In genomic region chr9:118652258-118652657, GRCh38 we compare ENCODE assay signal across 24 cellular contexts.
"Had no signal": no experiment of that assay in that cellular context is flagged by ENCODE, and none has a peak within 500 bp of the region (broad histone marks: within the 10 kb centered on the region; RNA-seq: fewer than 3 reads in every experiment).

No MANE protein-coding gene starts in this region.

- H3K4me1 Mint-ChIP-seq: activated CD4-positive, alpha-beta memory T cell treated with anti-CD3 and anti-CD28 coated beads, Interleukin-2, amount 10 ng/mL, durations not matched to agents 7 days and 5 days; activated T-helper 17 cell treated with anti-CD3 and anti-CD28 coated beads, Interleukin-2, amount 50 U/mL, for 72 hours; T-cell had no signal

- H3K36me3 Mint-ChIP-seq: activated naive CD8-positive, alpha-beta T cell; T-cell had no signal

- H3K4me3 ChIP-seq: K562, SK-N-MC had no signal

- DNase-seq: activated CD4-positive, alpha-beta memory T cell treated with anti-CD3 and anti-CD28 coated beads, Interleukin-2, amount 10 ng/mL, durations not matched to agents 7 days and 5 days; activated CD4-positive, alpha-beta T cell treated with anti-CD3 and anti-CD28 coated beads, Interleukin-2, amount 50 U/mL, for 1 hour; activated CD4-positive, CD25-positive, alpha-beta regulatory T cell; activated gamma-delta T cell; activated naive CD4-positive, alpha-beta T cell treated with anti-CD3 and anti-CD28 coated beads for 36 hours; activated T-cell treated with anti-CD3 and anti-CD28 coated beads for 4 hours; activated T-cell treated with anti-CD3 and anti-CD28 coated beads, Interleukin-2, amount 50 U/mL, for 48 hours; anterior cingulate cortex; central memory CD4-positive, alpha-beta T cell; Kasumi-1; NCI-H1092 treated with DMSO at 0.1 percent for 48 hours; NCI-H1417 treated with DMSO at 0.1 percent for 48 hours; NCI-H1694; NCI-H2029; NCI-H345; NCI-H510A; NCI-H69; T-cell; T-helper 2 cell had no signal

- H3K27ac Mint-ChIP-seq: activated CD4-positive, alpha-beta memory T cell treated with anti-CD3 and anti-CD28 coated beads, Interleukin-2, amount 10 ng/mL, durations not matched to agents 7 days and 5 days; activated naive CD4-positive, alpha-beta T cell treated with anti-CD3 and anti-CD28 coated beads for 36 hours; activated naive CD8-positive, alpha-beta T cell; activated T-helper 17 cell treated with anti-CD3 and anti-CD28 coated beads, Interleukin-2, amount 50 U/mL, for 72 hours; T-cell had no signal

- H3K4me3 Mint-ChIP-seq: activated CD4-positive, alpha-beta memory T cell treated with anti-CD3 and anti-CD28 coated beads, Interleukin-2, amount 10 ng/mL, durations not matched to agents 7 days and 5 days; activated naive CD4-positive, alpha-beta T cell treated with anti-CD3 and anti-CD28 coated beads for 36 hours; activated naive CD8-positive, alpha-beta T cell; activated T-helper 17 cell treated with anti-CD3 and anti-CD28 coated beads, Interleukin-2, amount 50 U/mL, for 72 hours; T-cell had no signal

- H3K27me3 Mint-ChIP-seq: activated CD4-positive, alpha-beta memory T cell treated with anti-CD3 and anti-CD28 coated beads, Interleukin-2, amount 10 ng/mL, durations not matched to agents 7 days and 5 days; activated naive CD8-positive, alpha-beta T cell; activated T-helper 17 cell treated with anti-CD3 and anti-CD28 coated beads, Interleukin-2, amount 50 U/mL, for 72 hours; T-cell had no signal

- FAIRE-seq: K562 had no signal

- H3K27ac ChIP-seq: SK-N-MC, VCaP had no signal
